Comparison of ENCODE assay signal across 16 cellular contexts in the genomic region with DNA sequence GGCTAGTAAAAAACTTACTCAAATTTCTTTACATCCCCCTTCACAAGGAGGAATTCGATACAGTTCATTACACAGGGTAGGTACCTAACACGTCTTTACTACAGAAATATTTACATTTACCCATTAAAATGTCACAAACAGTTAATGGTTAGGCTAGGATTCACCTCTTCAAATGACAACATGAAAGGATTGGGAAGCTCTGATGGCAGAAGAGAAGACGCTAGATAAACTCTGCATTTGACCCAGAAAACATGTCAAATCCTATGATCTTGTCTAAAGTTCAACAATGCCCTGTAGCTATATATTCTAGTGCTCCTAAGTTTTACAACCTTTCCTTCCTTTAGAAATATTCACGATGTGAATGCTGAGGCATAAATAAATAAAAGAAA.
"Had no signal": no experiment of that assay in that cellular context is flagged by ENCODE, and none has a peak within 500 bp of the region (broad histone marks: within the 10 kb centered on the region; RNA-seq: fewer than 3 reads in every experiment).

No MANE protein-coding gene starts in this region.

- H3K4me1 ChIP-seq: left lung, parathyroid adenoma had no signal

- H3K4me3 ChIP-seq: heart left ventricle, left lung, neural progenitor cell, stomach had no signal

- FAIRE-seq: astrocyte, frontal cortex, islet of Langerhans had no signal

- H3K9me3 Mint-ChIP-seq: activated naive CD8-positive, alpha-beta T cell treated with anti-CD3 and anti-CD28 coated beads, Interleukin-2, amount 10 ng/mL, durations not matched to agents 7 days and 5 days; neural progenitor cell had no signal

- H3K27me3 ChIP-seq: heart left ventricle, left lung, neural progenitor cell, stomach had no signal

- H3K4me3 Mint-ChIP-seq: activated naive CD8-positive, alpha-beta T cell treated with anti-CD3 and anti-CD28 coated beads, Interleukin-2, amount 10 ng/mL, durations not matched to agents 7 days and 5 days; neural progenitor cell had no signal

- H3K27ac ChIP-seq: left lung, neural progenitor cell, parathyroid adenoma, stomach had no signal

- ATAC-seq: left lung had no signal

- H3K27ac Mint-ChIP-seq: activated naive CD8-positive, alpha-beta T cell treated with anti-CD3 and anti-CD28 coated beads, Interleukin-2, amount 10 ng/mL, durations not matched to agents 7 days and 5 days; neural progenitor cell had no signal

- H3K9ac ChIP-seq: neural progenitor cell, parathyroid adenoma had no signal

- H3K36me3 ChIP-seq: heart left ventricle, left lung, neural progenitor cell, stomach had no signal

- DNase-seq: activated CD4-positive, alpha-beta T cell treated with anti-CD3 and anti-CD28 coated beads, Interleukin-2, amount 50 U/mL, for 1 hour; activated CD4-positive, CD25-positive, alpha-beta regulatory T cell; activated gamma-delta T cell; activated naive CD8-positive, alpha-beta T cell treated with anti-CD3 and anti-CD28 coated beads, Interleukin-2, amount 10 ng/mL, durations not matched to agents 7 days and 5 days; heart left ventricle; left lung; retina; stimulated activated CD4-positive, alpha-beta T cell treated with anti-CD3 and anti-CD28 coated beads, Interleukin-15, amount 100 ng/mL, for 24 hours; stimulated activated CD4-positive, alpha-beta T cell treated with anti-CD3 and anti-CD28 coated beads, Interleukin-4, amount 100 ng/mL, for 24 hours; stomach; T-helper 1 cell had no signal

- H3K9me3 ChIP-seq: heart left ventricle, left lung, stomach had no signal

- H3K36me3 Mint-ChIP-seq: activated naive CD8-positive, alpha-beta T cell treated with anti-CD3 and anti-CD28 coated beads, Interleukin-2, amount 10 ng/mL, durations not matched to agents 7 days and 5 days had no signal

- H3K4me1 Mint-ChIP-seq: activated naive CD8-positive, alpha-beta T cell treated with anti-CD3 and anti-CD28 coated beads, Interleukin-2, amount 10 ng/mL, durations not matched to agents 7 days and 5 days; neural progenitor cell had no signal

- H3K4me2 ChIP-seq: neural progenitor cell had no signal

- H2AFZ ChIP-seq: neural progenitor cell, parathyroid adenoma had no signal
